ENCODE assay signal across 11 cellular contexts in genomic region chr2:68716948-68717661, GRCh38.
DNase-seq lines count a peak whose midpoint lies in the region; ATAC-seq lines count a peak whose summit lies in the region.
"Had no signal": no experiment of that assay in that cellular context is flagged by ENCODE, and none has a peak within 500 bp of the region (broad histone marks: within the 10 kb centered on the region; RNA-seq: fewer than 3 reads in every experiment).

No MANE protein-coding gene starts in this region.

- H3K27me3 Mint-ChIP-seq in activated naive CD4-positive, alpha-beta T cell treated with anti-CD3 and anti-CD28 coated beads, Interleukin-2, amount 10 ng/mL, durations not matched to agents 7 days and 5 days = no peaks in the 10 kb centered on the region

- DNase-seq in activated naive CD4-positive, alpha-beta T cell treated with Interleukin-2 at 50 U/mL for 16 hours = peak; percentile 52
- DNase-seq in activated naive CD4-positive, alpha-beta T cell (lab: John Stamatoyannopoulos, UW) = no peak
- DNase-seq in activated naive CD4-positive, alpha-beta T cell treated with anti-CD3 and anti-CD28 coated beads, Interleukin-2, amount 10 ng/mL, durations not matched to agents 7 days and 5 days = peak; percentile 58
- DNase-seq in stimulated activated naive CD8-positive, alpha-beta T cell treated with anti-CD3 and anti-CD28 coated beads, Interleukin-15, Interleukin-2, amounts not matched to agents 100 U/mL and 50 U/mL, for 24 hours = no peak
- DNase-seq in NCI-H128 (lab: John Stamatoyannopoulos, UW; ENCODE audit: unreplicated experiment) (no peak), T1000 (lab: John Stamatoyannopoulos, UW) (no peak), globus pallidus (ENCODE audit: low spot score) (no peak)
- DNase-seq: amniotic stem cell, KG1, NCI-H2081 had no signal

- H3K27ac Mint-ChIP-seq in activated naive CD4-positive, alpha-beta T cell treated with anti-CD3 and anti-CD28 coated beads, Interleukin-2, amount 10 ng/mL, durations not matched to agents 7 days and 5 days = peak overlapping the region; percentile 84

- no peaks in the 10 kb centered on the region for H3K9me3 Mint-ChIP-seq in activated naive CD4-positive, alpha-beta T cell treated with anti-CD3 and anti-CD28 coated beads, Interleukin-2, amount 10 ng/mL, durations not matched to agents 7 days and 5 days

- CTCF ChIA-PET in activated naive CD4-positive, alpha-beta T cell treated with anti-CD3 and anti-CD28 coated beads, Interleukin-2, amount 10 ng/mL, durations not matched to agents 7 days and 5 days (lab: Charles Lee) = interaction anchor here (0.6 to 3.1 kb wide), 11 partner anchors 8 to 254 kb away, joined by 3 to 15 read pairs (median 7); partner anchors contain the start of gene ARHGAP25

- H3K4me3 Mint-ChIP-seq in activated naive CD4-positive, alpha-beta T cell treated with anti-CD3 and anti-CD28 coated beads, Interleukin-2, amount 10 ng/mL, durations not matched to agents 7 days and 5 days = no peak overlapping the region

- peaks cover 87% of the 10 kb centered on the region for H3K4me1 Mint-ChIP-seq in activated naive CD4-positive, alpha-beta T cell treated with anti-CD3 and anti-CD28 coated beads, Interleukin-2, amount 10 ng/mL, durations not matched to agents 7 days and 5 days

- peaks cover 10% of the 10 kb centered on the region for H3K36me3 Mint-ChIP-seq in activated naive CD4-positive, alpha-beta T cell treated with anti-CD3 and anti-CD28 coated beads, Interleukin-2, amount 10 ng/mL, durations not matched to agents 7 days and 5 days

- ATAC-seq in HG03175 (IDR thresholded peaks at IDR 0.05; ENCODE audit: unreplicated experiment) = peak; percentile 37
- peak; percentile 86 for ATAC-seq in stimulated activated naive CD8-positive, alpha-beta T cell treated with anti-CD3 and anti-CD28 coated beads, Interleukin-15, Interleukin-2, amounts not matched to agents 100 U/mL and 50 U/mL, for 24 hours

Comparison
In these comparisons a context has a peak if more than half of its experiments do, and no peak if none do; other contexts are left out.
1. DNase-seq: peak in activated naive CD4-positive, alpha-beta T cell treated with Interleukin-2 at 50 U/mL for 16 hours (single experiment) and activated naive CD4-positive, alpha-beta T cell treated with anti-CD3 and anti-CD28 coated beads, Interleukin-2, amount 10 ng/mL, durations not matched to agents 7 days and 5 days (single experiment); none in activated naive CD4-positive, alpha-beta T cell (0 of 4), stimulated activated naive CD8-positive, alpha-beta T cell treated with anti-CD3 and anti-CD28 coated beads, Interleukin-15, Interleukin-2, amounts not matched to agents 100 U/mL and 50 U/mL, for 24 hours (single experiment), NCI-H128 (single experiment), T1000 (single experiment) and globus pallidus (single experiment).